4 cellular contexts compared by ENCODE assay signal in the genomic region with DNA sequence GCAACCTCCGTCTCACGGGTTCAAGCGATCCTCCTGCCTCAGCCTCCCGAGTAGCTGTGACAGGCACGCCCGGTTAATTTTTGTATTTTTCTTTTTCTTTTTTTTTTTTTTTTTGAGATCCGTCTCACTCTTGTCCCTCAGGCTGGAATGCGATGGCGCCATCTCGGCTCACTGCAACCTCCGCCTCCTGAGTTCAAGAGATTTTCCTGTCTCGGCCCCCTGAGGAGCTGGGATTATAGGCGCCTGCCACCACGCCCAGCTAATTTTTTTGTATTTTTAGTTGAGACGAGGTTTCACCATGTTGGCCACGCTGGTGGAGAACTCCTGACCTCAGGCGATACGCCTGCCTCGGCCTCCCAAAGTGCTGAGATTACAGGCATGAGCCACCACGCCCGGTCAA.
A peak's percentile ranks its signal among the peaks of the same experiment; 100 is the strongest.
DNase-seq lines count a peak whose midpoint lies in the region; ATAC-seq, FAIRE-seq and TF ChIP-seq lines count a peak whose summit lies in the region.
"Not testable (repeated sequence)": the region's sequence is repeated elsewhere in the genome, so short reads cannot be mapped to it uniquely, and the experiment has no call there.

No MANE protein-coding gene starts in this region.

- not testable (repeated sequence) for FAIRE-seq in HepG2 (lab: Jason Lieb, UNC)

- TF ChIP-seq CTCF in HepG2 (CRISPR knock-in tag; IDR thresholded peaks at IDR 0.05): not testable (repeated sequence)

- not testable (repeated sequence) for H4K20me1 ChIP-seq in HepG2 (ENCODE audit: insufficient read depth, low read length)

- not testable (repeated sequence) for H3K4me3 ChIP-seq in HepG2 (replicated peaks in 1 of 3; ENCODE audit: insufficient read depth in 1 of 3, low read depth in 2 of 3, low read length in 3 of 3); trophoblast cell (ENCODE audit: low read depth, low read length)

- not testable (repeated sequence) for H3K23ac ChIP-seq in trophoblast cell (ENCODE audit: low read length)

- H3K36me3 ChIP-seq in HepG2 (replicated peaks in 1 of 2; ENCODE audit: control insufficient read depth in 1 of 2, insufficient read depth in 2 of 2, low read length in 2 of 2); trophoblast cell (ENCODE audit: control insufficient read depth in 1 of 2, insufficient read depth in 2 of 2, low read length in 2 of 2): not testable (repeated sequence)

- BruUV-seq in HepG2 (replicated peaks; lab: Mats Ljungman, UMichigan): not testable (repeated sequence)

- not testable (repeated sequence) for H3K79me2 ChIP-seq in HepG2 (ENCODE audit: insufficient read depth, low read length); trophoblast cell (ENCODE audit: control insufficient read depth, insufficient read depth, low read length, poor library complexity)

- not testable (repeated sequence) for H4K91ac ChIP-seq in trophoblast cell (ENCODE audit: low read depth, low read length)

- H2BK5ac ChIP-seq in trophoblast cell (ENCODE audit: low read depth, low read length, poor library complexity): not testable (repeated sequence)

- not testable (repeated sequence) for H3K79me1 ChIP-seq in trophoblast cell (ENCODE audit: low read length)

- H3K4me1 ChIP-seq in HepG2 (ENCODE audit: insufficient read depth, low read length): peaks cover 11% of the 10 kb centered on the region
- H3K4me1 ChIP-seq in trophoblast cell (ENCODE audit: control insufficient read depth in 1 of 2, insufficient read depth in 2 of 2, low read length in 2 of 2): not testable (repeated sequence)

- not testable (repeated sequence) for H3K18ac ChIP-seq in trophoblast cell (ENCODE audit: low read length)

- not testable (repeated sequence) for H3K4ac ChIP-seq in trophoblast cell (ENCODE audit: low read depth, low read length)

- DNase-seq in ELF-1 (ENCODE audit: low read depth, low spot score): peak; percentile 24
- DNase-seq in HEK293T (ENCODE audit: extremely low spot score); HepG2 (ENCODE audit: low spot score): not testable (repeated sequence)
- peak; percentile 66 to 69 for DNase-seq in trophoblast cell

- ATAC-seq in HepG2: not testable (repeated sequence)

- POLR2A ChIA-PET in HEK293T (lab: Yijun Ruan, JAX); HepG2 (lab: Yijun Ruan, JAX): not testable (repeated sequence)

- H2BK120ac ChIP-seq in trophoblast cell (ENCODE audit: insufficient read depth, low read length, poor library complexity): not testable (repeated sequence)

- not testable (repeated sequence) for H4K12ac ChIP-seq in trophoblast cell (ENCODE audit: low read depth, low read length)

- CTCF ChIA-PET in HEK293T (lab: Yijun Ruan, JAX); HepG2 (lab: Yijun Ruan, JAX; ENCODE audit: low intra/inter-chr PET ratio, low total read pairs): not testable (repeated sequence)

- intact Hi-C loops in HepG2 (cut with micrococcal nuclease; ENCODE audit: unreplicated experiment): not testable (repeated sequence)

- TF ChIP-seq POLR2A in HepG2 (IDR thresholded peaks at IDR 0.05; ENCODE audit: insufficient read depth in 1 of 2, low read depth in 2 of 2, low read length in 2 of 2): not testable (repeated sequence)

- not testable (repeated sequence) for H2AFZ ChIP-seq in HepG2 (ENCODE audit: low read length); trophoblast cell (ENCODE audit: insufficient read depth, low read length, poor library complexity)

- not testable (repeated sequence) for H4K8ac ChIP-seq in trophoblast cell (ENCODE audit: low read depth, low read length)

- H3K9me3 ChIP-seq in HepG2 (ENCODE audit: low read length); trophoblast cell (ENCODE audit: insufficient read depth, low read depth, low read length): not testable (repeated sequence)

- H3K27me3 ChIP-seq in HepG2 (ENCODE audit: control insufficient read depth in 1 of 2, insufficient read depth in 2 of 2, low read length in 2 of 2): peaks cover 0 to 11% of the 10 kb centered on the region in 2 experiments; a peak in 2 of 5 replicates
- not testable (repeated sequence) for H3K27me3 ChIP-seq in trophoblast cell (ENCODE audit: insufficient read depth, low read length)

- TF ChIP-seq EP300 in HepG2 (IDR thresholded peaks at IDR 0.05; ENCODE audit: low read depth in 2 of 2, low read length in 2 of 2); HepG2 (CRISPR knock-in tag; IDR thresholded peaks at IDR 0.05; ENCODE audit: borderline replicate concordance): not testable (repeated sequence)

- H3K14ac ChIP-seq in trophoblast cell (ENCODE audit: low read length): not testable (repeated sequence)

- H2AK5ac ChIP-seq in trophoblast cell (ENCODE audit: low read length): not testable (repeated sequence)

- 59% methylated on average over 21 of the region's 21 CpGs for WGBS in HepG2 (ENCODE audit: low lambda C conversion rate)
- no CpG with 5 or more reads among the region's 21 CpGs for WGBS in trophoblast cell (ENCODE audit: extremely low coverage, insufficient coverage, insufficient read length)

- not testable (repeated sequence) for H3K4me2 ChIP-seq in HepG2 (ENCODE audit: low read depth, low read length); trophoblast cell (ENCODE audit: low read length)

- not testable (repeated sequence) for H3K9ac ChIP-seq in HepG2 (ENCODE audit: insufficient read depth, low read depth, low read length); trophoblast cell (ENCODE audit: low read length)

- TF ChIP-seq RAD21 in HepG2 (CRISPR knock-in tag; IDR thresholded peaks at IDR 0.05): not testable (repeated sequence)

- not testable (repeated sequence) for H2BK12ac ChIP-seq in trophoblast cell (ENCODE audit: low read length)

- not testable (repeated sequence) for H3K27ac ChIP-seq in HepG2 (ENCODE audit: extremely low read length, insufficient read depth, low read length); trophoblast cell (ENCODE audit: low read depth, low read length)

- in situ Hi-C loops in HepG2 (cut with HindIII; ENCODE audit: extremely low pct_ligation_motif_present, low pct_unique_long_range_greater_than_20kb): not testable (repeated sequence)

TF ChIP-seq in HEK293T, 16 proteins besides CTCF, POLR2A, EP300 and RAD21:
- TF ChIP-seq ZNF384 (IDR thresholded peaks at IDR 0.05): 0 out of 2 replicates have a peak, but pooled peaks have one; percentile 33
TF ChIP-seq in HEK293T: peak in this region for 1; not testable (repeated sequence) for 15.

TF ChIP-seq in HepG2, 621 proteins besides CTCF, POLR2A, EP300 and RAD21:
- 0 out of 2 replicates have a peak, but pooled peaks have one; percentile 21 for TF ChIP-seq FOXO4 (CRISPR knock-in tag; conservative IDR thresholded peaks at IDR 0.05)
